In genomic region chr7:128938524-128939074, GRCh38 we compare ENCODE assay signal across 8 cellular contexts. TPM values are rescaled to one million over a fixed set of nuclear protein-coding genes. Genes with fewer than 3 reads are reported as not detected.
DNase-seq lines count a peak whose midpoint lies in the region; ATAC-seq and TF ChIP-seq lines count a peak whose summit lies in the region.

No MANE protein-coding gene starts in this region.

- no peak for TF ChIP-seq CTCF in esophagus muscularis mucosa (IDR thresholded peaks at IDR 0.05)
- TF ChIP-seq CTCF in nephron progenitor cell (IDR thresholded peaks at IDR 0.05) = no peak

- peaks cover 11 to 20% (median 20%) of the 10 kb centered on the region in 4 donors for H3K4me1 ChIP-seq in esophagus muscularis mucosa

- no peak overlapping the region for H3K9ac ChIP-seq in SK-N-MC (ENCODE audit: insufficient read length)

- no peaks in the 10 kb centered on the region for H3K9me3 ChIP-seq in SK-N-MC (ENCODE audit: low read depth, low read length)
- H3K9me3 ChIP-seq in esophagus muscularis mucosa = no peaks in the 10 kb centered on the region

- H3K27ac Mint-ChIP-seq in nephron progenitor cell = no peak overlapping the region

- H3K4me1 Mint-ChIP-seq in nephron progenitor cell = peaks cover 16% of the 10 kb centered on the region

- H3K27me3 ChIP-seq in esophagus muscularis mucosa = peaks cover 0 to 81% (median 13%) of the 10 kb centered on the region in 4 donors

- H3K4me3 Mint-ChIP-seq in nephron progenitor cell = peak overlapping the region; percentile 76

- peaks cover 79% of the 10 kb centered on the region for H3K27me3 Mint-ChIP-seq in nephron progenitor cell (ENCODE audit: low read depth, poor library complexity)

- H3K36me3 ChIP-seq in SK-N-MC (ENCODE audit: insufficient read depth, low read length) (no peaks in the 10 kb centered on the region), esophagus muscularis mucosa (no peaks in the 10 kb centered on the region)

- no peak for TF ChIP-seq POLR2A in esophagus muscularis mucosa (IDR thresholded peaks at IDR 0.05; ENCODE audit: low read depth)

- H3K27ac ChIP-seq in SK-N-MC = no peak overlapping the region
- peak overlapping the region; percentile 32 to 57 (median 46) for H3K27ac ChIP-seq in esophagus muscularis mucosa (replicated peaks in 1 of 4)

- WGBS in esophagus muscularis mucosa = 2% methylated on average over 19 of the region's 31 CpGs

- intact Hi-C loops in esophagus muscularis mucosa (cut with DNase I) = no loop called here

- TF ChIP-seq EP300 in esophagus muscularis mucosa (IDR thresholded peaks at IDR 0.05) = no peak

- peak; percentile 45 for DNase-seq in stimulated activated CD4-positive, alpha-beta T cell treated with anti-CD3 and anti-CD28 coated beads, Interleukin-15, amount 100 ng/mL, for 24 hours
- no peak for DNase-seq in stimulated activated CD4-positive, alpha-beta T cell treated with anti-CD3 and anti-CD28 coated beads, Interleukin-1b, Interleukin-23, amount 100 ng/mL, for 48 hours
- no peak for DNase-seq in SK-N-MC (ENCODE audit: low read depth, low spot score)
- DNase-seq in esophagus muscularis mucosa (ENCODE audit: extremely low spot score) = no peak
- no peak for DNase-seq in nephron progenitor cell
- no peak for DNase-seq in HuH-7.5 (ENCODE audit: low spot score)

- H3K36me3 Mint-ChIP-seq in nephron progenitor cell (ENCODE audit: low read depth) = no peaks in the 10 kb centered on the region

- ATAC-seq in GM19397 (IDR thresholded peaks at IDR 0.05; ENCODE audit: unreplicated experiment) (no peak), GM18868 (IDR thresholded peaks at IDR 0.05; ENCODE audit: unreplicated experiment) (no peak)

- peak overlapping the region; percentile 53 for H3K4me3 ChIP-seq in SK-N-MC
- H3K4me3 ChIP-seq in esophagus muscularis mucosa = peak overlapping the region; percentile 57 to 68 (median 60)

- no peaks in the 10 kb centered on the region for H3K9me3 Mint-ChIP-seq in nephron progenitor cell

RNA-seq across cellular contexts. Expression of gene IRF5, which starts 0.9 kb away (rescaled TPM):
- 10 to 100 TPM in 1 of 4 donors, 1 to 10 TPM in 3; 7.6 to 14.5 (median 8.6) TPM for total RNA-seq in esophagus muscularis mucosa

RNA-seq across cellular contexts. Expression of gene KCP, which starts 28.1 kb away (rescaled TPM):
- under 1 TPM in 3 of 4 donors, not detected in 1; 0.13 to 0.66 (median 0.29) TPM for total RNA-seq in esophagus muscularis mucosa
